In genomic region chr12:128813392-128813791, GRCh38 we compare ENCODE assay signal across 20 cellular contexts. TPM values are rescaled to one million over a fixed set of nuclear protein-coding genes. Genes with fewer than 3 reads are reported as not detected.
DNase-seq lines count a peak whose midpoint lies in the region; ATAC-seq and TF ChIP-seq lines count a peak whose summit lies in the region.
"Had no signal": no experiment of that assay in that cellular context is flagged by ENCODE, and none has a peak within 500 bp of the region (broad histone marks: within the 10 kb centered on the region; RNA-seq: fewer than 3 reads in every experiment).

No MANE protein-coding gene starts in this region.

- ATAC-seq in memory B cell (ENCODE audit: low read depth): no peak
- ATAC-seq in stimulated activated naive B cell treated with anti-CD40 and anti-IgM and Interleukin-4, amounts not matched to agents 10 μg/mL and 1 μg/mL and 100 μg/mL, for 72 hours (replicated peaks): no peak
- no peak for ATAC-seq in GM21447 (IDR thresholded peaks at IDR 0.05; ENCODE audit: unreplicated experiment)
- no peak for ATAC-seq in GM19397 (IDR thresholded peaks at IDR 0.05; ENCODE audit: unreplicated experiment)
- ATAC-seq: activated CD8-positive, alpha-beta T cell treated with anti-CD3 and anti-CD28 coated beads, Interleukin-2, amount 10 ng/mL, durations not matched to agents 7 days and 5 days; activated T-helper 17 cell treated with anti-CD3 and anti-CD28 coated beads, Interleukin-2, amount 50 U/mL, for 72 hours; pancreas had no signal

- peak overlapping the region; percentile 89 for H3K27ac Mint-ChIP-seq in memory B cell
- H3K27ac Mint-ChIP-seq in stimulated activated naive B cell treated with anti-CD40 and anti-IgM and Interleukin-4, amounts not matched to agents 10 μg/mL and 1 μg/mL and 100 μg/mL, for 72 hours: peak overlapping the region; percentile 43
- H3K27ac Mint-ChIP-seq: activated CD8-positive, alpha-beta T cell treated with anti-CD3 and anti-CD28 coated beads, Interleukin-2, amount 10 ng/mL, durations not matched to agents 7 days and 5 days; activated T-helper 17 cell treated with anti-CD3 and anti-CD28 coated beads, Interleukin-2, amount 50 U/mL, for 72 hours; type B pancreatic cell had no signal

- H3K27ac ChIP-seq in ascending aorta: peak overlapping the region; percentile 90 to 92
- H3K27ac ChIP-seq: C4-2B, pancreas had no signal

- H3K27me3 ChIP-seq in ascending aorta: no peaks in the 10 kb centered on the region
- H3K27me3 ChIP-seq: pancreas had no signal

- H3K9me3 ChIP-seq in ascending aorta: no peaks in the 10 kb centered on the region
- H3K9me3 ChIP-seq: pancreas had no signal

- intact Hi-C loops in ascending aorta (cut with DNase I): no loop called here

- DNase-seq in EL (peak; percentile 8), ascending aorta (ENCODE audit: low spot score in 2 of 2) (no peak), memory B cell (ENCODE audit: low spot score in 2 of 2) (no peak), amygdala (lab: John Stamatoyannopoulos, UW) (no peak), GDM1 (lab: John Stamatoyannopoulos, UW) (no peak)
- no peak for DNase-seq in stimulated activated naive B cell treated with anti-CD40 and anti-IgM and Interleukin-4, amounts not matched to agents 10 μg/mL and 1 μg/mL and 100 μg/mL, for 72 hours
- DNase-seq: activated CD8-positive, alpha-beta T cell treated with anti-CD3 and anti-CD28 coated beads, Interleukin-2, amount 10 ng/mL, durations not matched to agents 7 days and 5 days; DMS53; NCI-H1694 treated with DMSO at 0.1 percent for 48 hours; NCI-H446; pancreas; Right ventricle myocardium superior; T-helper 1 cell had no signal

- no peak overlapping the region for H3K4me3 Mint-ChIP-seq in memory B cell
- H3K4me3 Mint-ChIP-seq in stimulated activated naive B cell treated with anti-CD40 and anti-IgM and Interleukin-4, amounts not matched to agents 10 μg/mL and 1 μg/mL and 100 μg/mL, for 72 hours: peak overlapping the region in 1 of 2 donors; percentile 39
- H3K4me3 Mint-ChIP-seq: activated CD8-positive, alpha-beta T cell treated with anti-CD3 and anti-CD28 coated beads, Interleukin-2, amount 10 ng/mL, durations not matched to agents 7 days and 5 days; type B pancreatic cell had no signal

- TF ChIP-seq CTCF in ascending aorta (IDR thresholded peaks at IDR 0.05): no peak

- peaks cover 13 to 17% of the 10 kb centered on the region in 2 donors for H3K36me3 ChIP-seq in ascending aorta

- peaks cover 0 to 64% of the 10 kb centered on the region in 2 donors for H3K4me1 ChIP-seq in ascending aorta

- no peaks in the 10 kb centered on the region for H3K27me3 Mint-ChIP-seq in memory B cell
- no peaks in the 10 kb centered on the region for H3K27me3 Mint-ChIP-seq in stimulated activated naive B cell treated with anti-CD40 and anti-IgM and Interleukin-4, amounts not matched to agents 10 μg/mL and 1 μg/mL and 100 μg/mL, for 72 hours
- H3K27me3 Mint-ChIP-seq: activated T-helper 17 cell treated with anti-CD3 and anti-CD28 coated beads, Interleukin-2, amount 50 U/mL, for 72 hours; type B pancreatic cell had no signal

- H3K4me3 ChIP-seq in ascending aorta: peak overlapping the region in 1 of 2 donors; percentile 10
- H3K4me3 ChIP-seq: pancreas had no signal

- H3K36me3 Mint-ChIP-seq in memory B cell: peaks cover 18% of the 10 kb centered on the region
- H3K36me3 Mint-ChIP-seq in stimulated activated naive B cell treated with anti-CD40 and anti-IgM and Interleukin-4, amounts not matched to agents 10 μg/mL and 1 μg/mL and 100 μg/mL, for 72 hours: peaks cover 56 to 77% of the 10 kb centered on the region in 2 donors

- H3K9me3 Mint-ChIP-seq in memory B cell: no peaks in the 10 kb centered on the region
- H3K9me3 Mint-ChIP-seq in stimulated activated naive B cell treated with anti-CD40 and anti-IgM and Interleukin-4, amounts not matched to agents 10 μg/mL and 1 μg/mL and 100 μg/mL, for 72 hours: no peaks in the 10 kb centered on the region
- H3K9me3 Mint-ChIP-seq: activated T-helper 17 cell treated with anti-CD3 and anti-CD28 coated beads, Interleukin-2, amount 50 U/mL, for 72 hours; type B pancreatic cell had no signal

- H3K4me1 Mint-ChIP-seq in memory B cell: peaks cover 58% of the 10 kb centered on the region
- H3K4me1 Mint-ChIP-seq in stimulated activated naive B cell treated with anti-CD40 and anti-IgM and Interleukin-4, amounts not matched to agents 10 μg/mL and 1 μg/mL and 100 μg/mL, for 72 hours: peaks cover 53 to 84% of the 10 kb centered on the region in 2 donors

RNA-seq across cellular contexts. Expression of gene SLC15A4, which starts 10.4 kb away (rescaled TPM):
- total RNA-seq in ascending aorta: 39.3 TPM

RNA-seq across cellular contexts. Expression of gene GLT1D1, which starts 39.9 kb away (rescaled TPM):
- 9.5 TPM for total RNA-seq in ascending aorta
- total RNA-seq: activated CD8-positive, alpha-beta T cell treated with anti-CD3 and anti-CD28 coated beads, Interleukin-2, amount 10 ng/mL, durations not matched to agents 7 days and 5 days; activated T-helper 17 cell treated with anti-CD3 and anti-CD28 coated beads, Interleukin-2, amount 50 U/mL, for 72 hours; endothelial cell of umbilical vein; MCF 10A had no signal
